Comparison of ENCODE assay signal across 15 cellular contexts in genomic region chr17:73365934-73366623, GRCh38. TPM values are rescaled to one million over a fixed set of nuclear protein-coding genes. Genes with fewer than 3 reads are reported as not detected.
DNase-seq lines count a peak whose midpoint lies in the region; ATAC-seq, FAIRE-seq and TF ChIP-seq lines count a peak whose summit lies in the region.
"Had no signal": no experiment of that assay in that cellular context is flagged by ENCODE, and none has a peak within 500 bp of the region (broad histone marks: within the 10 kb centered on the region; RNA-seq: fewer than 3 reads in every experiment).

No MANE protein-coding gene starts in this region.

- H3K9ac ChIP-seq in HepG2 (ENCODE audit: insufficient read depth, low read depth, low read length): no peak overlapping the region

- H3K79me2 ChIP-seq in HepG2 (ENCODE audit: insufficient read depth, low read length): no peaks in the 10 kb centered on the region

- no peak overlapping the region for H3K27ac Mint-ChIP-seq in stimulated activated memory B cell treated with anti-CD40 and anti-IgM and Interleukin-4, amounts not matched to agents 10 μg/mL and 1 μg/mL and 100 μg/mL, for 72 hours

- TF ChIP-seq POLR2A in GM12891 (IDR thresholded peaks at IDR 0.05; ENCODE audit: low read depth, low read length) (no peak), HepG2 (IDR thresholded peaks at IDR 0.05; ENCODE audit: insufficient read depth in 1 of 2, low read depth in 2 of 2, low read length in 2 of 2) (no peak)

- DNase-seq in GM12891 (ENCODE audit: insufficient read length, low spot score) (no peak), caudate nucleus (lab: John Stamatoyannopoulos, UW) (peak in 8 of 61 donors; percentile 13 to 50 (median 24)), HepG2 (ENCODE audit: low spot score) (no peak), islet precursor cell (no peak), inferior parietal cortex (ENCODE audit: extremely low spot score) (no peak), DMS53 (lab: John Stamatoyannopoulos, UW) (no peak)
- DNase-seq: activated CD4-positive, alpha-beta T cell treated with anti-CD3 and anti-CD28 coated beads for 1 hour; cortex of kidney; MG63; NCI-H510A had no signal

- TF ChIP-seq EP300 in HepG2 (IDR thresholded peaks at IDR 0.05; ENCODE audit: low read depth in 2 of 2, low read length in 2 of 2) (no peak), HepG2 (CRISPR knock-in tag; IDR thresholded peaks at IDR 0.05; ENCODE audit: borderline replicate concordance) (no peak)

- H2AFZ ChIP-seq in HepG2 (ENCODE audit: low read length): no peak overlapping the region

- no TSS peak for BruUV-seq in HepG2 (replicated peaks; lab: Mats Ljungman, UMichigan)

- CTCF ChIA-PET in HepG2 (lab: Yijun Ruan, JAX; ENCODE audit: low intra/inter-chr PET ratio, low total read pairs): interaction anchor here (3.5 kb wide), 1 partner anchor 110 kb away, joined by 11 read pairs; no protein-coding TSS in a partner anchor

- H3K27ac ChIP-seq in caudate nucleus (ENCODE audit: low read depth, low read length): peak overlapping the region; percentile 85
- H3K27ac ChIP-seq in HepG2 (ENCODE audit: extremely low read length, insufficient read depth, low read length): no peak overlapping the region
- H3K27ac ChIP-seq: C4-2B had no signal

- no peak for ATAC-seq in HepG2
- peak; percentile 63 for ATAC-seq in stimulated activated memory B cell treated with anti-CD40 and anti-IgM and Interleukin-4, amounts not matched to agents 10 μg/mL and 1 μg/mL and 100 μg/mL, for 72 hours
- ATAC-seq in HG02588 (IDR thresholded peaks at IDR 0.05; ENCODE audit: unreplicated experiment): no peak
- ATAC-seq: HCT116 had no signal

- POLR2A ChIA-PET in HepG2 (lab: Yijun Ruan, JAX): interaction anchor here (0.9 to 1.7 kb wide), 3 partner anchors 55 to 104 kb away, joined by 3 to 8 read pairs (median 4); partner anchors contain the start of gene CPSF4L

- TF ChIP-seq CTCF in HepG2 (CRISPR knock-in tag; IDR thresholded peaks at IDR 0.05): no peak

- intact Hi-C loops in HepG2 (cut with micrococcal nuclease; ENCODE audit: unreplicated experiment): no loop called here

- FAIRE-seq in GM12891 (lab: Jason Lieb, UNC): peak; percentile 5
- no peak for FAIRE-seq in HepG2 (lab: Jason Lieb, UNC)
- FAIRE-seq: frontal cortex had no signal

- no peak overlapping the region for H3K4me3 ChIP-seq in HepG2 (replicated peaks in 1 of 3; ENCODE audit: insufficient read depth in 1 of 3, low read depth in 2 of 3, low read length in 3 of 3)
- H3K4me3 ChIP-seq: MG63 had no signal

- peaks cover 9% of the 10 kb centered on the region for H3K4me1 Mint-ChIP-seq in stimulated activated memory B cell treated with anti-CD40 and anti-IgM and Interleukin-4, amounts not matched to agents 10 μg/mL and 1 μg/mL and 100 μg/mL, for 72 hours

- H3K4me2 ChIP-seq in HepG2 (ENCODE audit: low read depth, low read length): no peak overlapping the region

- no peaks in the 10 kb centered on the region for H3K9me3 ChIP-seq in HepG2 (ENCODE audit: low read length)
- H3K9me3 ChIP-seq: MG63 had no signal

- in situ Hi-C loops in HepG2 (cut with HindIII; ENCODE audit: extremely low pct_ligation_motif_present, low pct_unique_long_range_greater_than_20kb): no loop called here

- no peak for TF ChIP-seq RAD21 in HepG2 (CRISPR knock-in tag; IDR thresholded peaks at IDR 0.05)

- peaks cover 59% of the 10 kb centered on the region for H3K4me1 ChIP-seq in HepG2 (ENCODE audit: insufficient read depth, low read length)

- no peaks in the 10 kb centered on the region for H4K20me1 ChIP-seq in HepG2 (ENCODE audit: insufficient read depth, low read length)

- no peaks in the 10 kb centered on the region for H3K9me3 Mint-ChIP-seq in stimulated activated memory B cell treated with anti-CD40 and anti-IgM and Interleukin-4, amounts not matched to agents 10 μg/mL and 1 μg/mL and 100 μg/mL, for 72 hours

- H3K36me3 ChIP-seq in HepG2 (replicated peaks in 1 of 2; ENCODE audit: control insufficient read depth in 1 of 2, insufficient read depth in 2 of 2, low read length in 2 of 2): no peaks in the 10 kb centered on the region
- H3K36me3 ChIP-seq: MG63 had no signal

- peaks cover 22 to 82% of the 10 kb centered on the region in 2 experiments for H3K27me3 ChIP-seq in HepG2 (ENCODE audit: control insufficient read depth in 1 of 2, insufficient read depth in 2 of 2, low read length in 2 of 2)
- H3K27me3 ChIP-seq: MG63 had no signal

- 51% methylated on average over 21 of the region's 21 CpGs for WGBS in HepG2 (ENCODE audit: low lambda C conversion rate)

- no peak overlapping the region for H3K4me3 Mint-ChIP-seq in stimulated activated memory B cell treated with anti-CD40 and anti-IgM and Interleukin-4, amounts not matched to agents 10 μg/mL and 1 μg/mL and 100 μg/mL, for 72 hours

- no peaks in the 10 kb centered on the region for H3K27me3 Mint-ChIP-seq in stimulated activated memory B cell treated with anti-CD40 and anti-IgM and Interleukin-4, amounts not matched to agents 10 μg/mL and 1 μg/mL and 100 μg/mL, for 72 hours

- H3K36me3 Mint-ChIP-seq in stimulated activated memory B cell treated with anti-CD40 and anti-IgM and Interleukin-4, amounts not matched to agents 10 μg/mL and 1 μg/mL and 100 μg/mL, for 72 hours: peaks cover 18% of the 10 kb centered on the region

TF ChIP-seq in GM12891, 5 proteins besides CTCF, POLR2A, EP300 and RAD21:
- TF ChIP-seq TAF1 (IDR thresholded peaks at IDR 0.05; ENCODE audit: low read depth, low read length): no peak
- TF ChIP-seq POLR2AphosphoS5 (IDR thresholded peaks at IDR 0.05; ENCODE audit: low read depth, low read length): no peak
- no peak for TF ChIP-seq SPI1 (IDR thresholded peaks at IDR 0.05; ENCODE audit: low read depth, low read length)
- no peak for TF ChIP-seq PAX5 (IDR thresholded peaks at IDR 0.05; ENCODE audit: insufficient read depth, low read length, severe bottlenecking)
- TF ChIP-seq POU2F2 (IDR thresholded peaks at IDR 0.05; ENCODE audit: low read depth, low read length): no peak

TF ChIP-seq in HepG2, 621 proteins besides CTCF, POLR2A, EP300 and RAD21 (continues in another document):
- TF ChIP-seq ZNF792 (CRISPR knock-in tag; IDR thresholded peaks at IDR 0.05): no peak
- TF ChIP-seq ATF6 (CRISPR knock-in tag; conservative IDR thresholded peaks at IDR 0.05): no peak
- TF ChIP-seq ZNF337 (CRISPR knock-in tag; IDR thresholded peaks at IDR 0.05; ENCODE audit: borderline replicate concordance, low read depth): no peak

RNA-seq across cellular contexts. Expression of gene CDC42EP4, which starts 54.3 kb away (rescaled TPM):
- polyA plus RNA-seq in GM12891 (2012; ENCODE audit: low read depth, missing spikeins): 1.1 TPM
- total RNA-seq in HepG2 (2016; rRNA removed; fragmentation: Illumina TruSeq; extraction: Trizol): 54.0 and 55.0 TPM in 2 replicates
- 13.5 and 14.9 TPM in 2 replicates for total RNA-seq in HepG2 (2016; cell fraction: cytosol; rRNA removed; fragmentation: Illumina TruSeq; extraction: Trizol; ENCODE audit: low read depth)
- total RNA-seq in HepG2 (2016; cell fraction: insoluble cytoplasmic fraction; rRNA removed; fragmentation: Illumina TruSeq; extraction: Trizol): 45.9 and 55.1 TPM in 2 replicates
- 45.7 and 51.9 TPM in 2 replicates for total RNA-seq in HepG2 (2016; cell fraction: membrane; rRNA removed; fragmentation: Illumina TruSeq; extraction: Trizol)
- total RNA-seq in HepG2 (2016; cell fraction: nucleus; rRNA removed; fragmentation: Illumina TruSeq; extraction: Trizol): 34.9 and 36.1 TPM in 2 replicates
- polyA plus RNA-seq in HepG2 (2011; rRNA removed): 19.0 and 21.7 TPM in 2 replicates
- 16.2 and 20.1 TPM in 2 replicates for polyA plus RNA-seq in HepG2 (2011; cell fraction: cytosol; rRNA removed)
- polyA plus RNA-seq in HepG2 (2011; cell fraction: nucleus; rRNA removed): 18.6 and 24.3 TPM in 2 replicates
- 18.4 and 22.4 TPM in 2 replicates for polyA plus RNA-seq in HepG2 (2012)
- 11.7 and 14.2 TPM in 2 replicates for polyA plus RNA-seq in HepG2 (2016; cell fraction: cytosol; fragmentation: Illumina TruSeq; extraction: Trizol; ENCODE audit: low read depth)
- 58.7 and 66.8 TPM in 2 replicates for polyA plus RNA-seq in HepG2 (2016; cell fraction: insoluble cytoplasmic fraction; fragmentation: Illumina TruSeq; extraction: Trizol; ENCODE audit: low read depth)
- polyA plus RNA-seq in HepG2 (2016; cell fraction: membrane; fragmentation: Illumina TruSeq; extraction: Trizol; ENCODE audit: low read depth): 37.7 and 41.8 TPM in 2 replicates
- polyA plus RNA-seq in HepG2 (2016; cell fraction: nucleus; fragmentation: Illumina TruSeq; extraction: Trizol; ENCODE audit: insufficient read depth, low read depth): 41.4 and 43.9 TPM in 2 replicates
- 68.4 and 91.9 TPM in 2 replicates for polyA minus RNA-seq in HepG2 (2011; rRNA and poly(A)+ RNA removed; ENCODE audit: low replicate concordance)
- polyA minus RNA-seq in HepG2 (2011; cell fraction: cytosol; rRNA and poly(A)+ RNA removed): 25.3 and 26.4 TPM in 2 replicates
- polyA minus RNA-seq in HepG2 (2011; cell fraction: nucleus; rRNA and poly(A)+ RNA removed): 32.3 and 36.9 TPM in 2 replicates
